7 cellular contexts compared by ENCODE assay signal in genomic region chr1:223961985-223962384, GRCh38.
DNase-seq lines count a peak whose midpoint lies in the region; TF ChIP-seq lines count a peak whose summit lies in the region.
"Not testable (repeated sequence)": the region's sequence is repeated elsewhere in the genome, so short reads cannot be mapped to it uniquely, and the experiment has no call there.

No MANE protein-coding gene starts in this region.

- H3K9me3 ChIP-seq in osteoblast (ENCODE audit: low read depth, low read length), result not testable (repeated sequence)

- not testable (repeated sequence) for H3K4me1 ChIP-seq in osteoblast (ENCODE audit: insufficient read depth, low read length)

- TF ChIP-seq CTCF in NB4 (IDR thresholded peaks at IDR 0.05; ENCODE audit: low read depth, low read length); fibroblast of the aortic adventitia (IDR thresholded peaks at IDR 0.05; ENCODE audit: insufficient read depth, low read length); osteoblast (IDR thresholded peaks at IDR 0.05; ENCODE audit: extremely low read depth, low read depth, low read length): not testable (repeated sequence)

- not testable (repeated sequence) for H2AFZ ChIP-seq in osteoblast (ENCODE audit: low read length)

- H4K20me1 ChIP-seq in osteoblast (ENCODE audit: insufficient read depth, low read length), result not testable (repeated sequence)

- not testable (repeated sequence) for TF ChIP-seq POLR2A in NB4 (IDR thresholded peaks at IDR 0.05; ENCODE audit: extremely low read depth, insufficient read length)

- not testable (repeated sequence) for H3K79me2 ChIP-seq in osteoblast (ENCODE audit: insufficient read depth, low read length)

- DNase-seq in Daoy (ENCODE audit: low read depth) (peak; percentile 50), HK-2 (ENCODE audit: unreplicated experiment) (peak; percentile 3), NB4 (ENCODE audit: low read depth) (peak; percentile 70), amniotic epithelial cell (ENCODE audit: low read depth) (peak; percentile 75), dermis blood vessel endothelial cell (peak; percentile 25), fibroblast of the aortic adventitia (ENCODE audit: low read depth) (peak; percentile 47)
- DNase-seq in osteoblast (ENCODE audit: insufficient read length, low spot score, missing footprints), result not testable (repeated sequence)

- not testable (repeated sequence) for H3K4me3 ChIP-seq in NB4 (ENCODE audit: low read depth, low read length); fibroblast of the aortic adventitia (ENCODE audit: low read depth, low read length); osteoblast (ENCODE audit: insufficient read depth, low read length)

- not testable (repeated sequence) for H3K27me3 ChIP-seq in osteoblast (ENCODE audit: insufficient read depth, low read length)

- peak overlapping the region; percentile 12 for H3K27ac ChIP-seq in osteoblast (ENCODE audit: low read depth, low read length)

- H3K4me2 ChIP-seq in osteoblast (ENCODE audit: insufficient read depth, low read length), result peak overlapping the region; percentile 28

- not testable (repeated sequence) for H3K36me3 ChIP-seq in osteoblast (ENCODE audit: insufficient read depth, low read length)
